In the genomic region with DNA sequence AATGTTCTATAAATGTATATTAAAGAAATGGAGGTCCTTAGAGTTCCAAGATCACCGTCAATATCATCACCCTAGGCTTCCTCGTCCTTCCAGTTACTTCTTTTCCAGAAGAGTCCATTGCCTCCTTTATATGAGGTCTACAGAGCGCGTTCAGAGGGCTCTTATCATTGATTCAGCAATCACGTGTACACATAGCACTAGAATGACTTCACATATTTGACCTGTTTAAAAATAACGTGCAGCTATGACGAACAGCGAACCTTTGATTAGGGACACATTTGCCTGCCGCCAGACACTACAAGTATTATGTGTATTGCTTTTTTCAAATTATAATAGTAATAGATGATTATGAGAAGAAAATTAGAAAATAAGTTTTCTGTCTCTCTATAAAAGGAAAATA, we compare ENCODE assay signal across 20 cellular contexts. TPM values are rescaled to one million over a fixed set of nuclear protein-coding genes. Genes with fewer than 3 reads are reported as not detected.
DNase-seq lines count a peak whose midpoint lies in the region; ATAC-seq, FAIRE-seq and TF ChIP-seq lines count a peak whose summit lies in the region.
"Had no signal": no experiment of that assay in that cellular context is flagged by ENCODE, and none has a peak within 500 bp of the region (broad histone marks: within the 10 kb centered on the region; RNA-seq: fewer than 3 reads in every experiment).

No MANE protein-coding gene starts in this region.

- peaks cover 19% of the 10 kb centered on the region for H3K79me1 ChIP-seq in H1 (ENCODE audit: low read depth, low read length)

- H3K4me1 ChIP-seq in Karpas-422 (ENCODE audit: low read length) (no peaks in the 10 kb centered on the region), H1 (replicated peaks in 1 of 4; ENCODE audit: control insufficient read depth in 3 of 4, insufficient read depth in 4 of 4, low read length in 3 of 4) (peaks cover 14 to 36% (median 25%) of the 10 kb centered on the region in 4 experiments), hepatocyte (ENCODE audit: insufficient read depth) (peaks cover 45% of the 10 kb centered on the region), small intestine (ENCODE audit: control insufficient read depth in 2 of 2, insufficient read depth in 1 of 2, low read depth in 1 of 2, low read length in 1 of 2) (peaks cover 0 to 6% of the 10 kb centered on the region in 2 donors)

- H2AFZ ChIP-seq in Karpas-422 (ENCODE audit: low read length) (no peak overlapping the region), H1 (ENCODE audit: low read length) (no peak overlapping the region), hepatocyte (no peak overlapping the region)

- TF ChIP-seq RAD21 in H1 (IDR thresholded peaks at IDR 0.05 in 1 of 2, conservative IDR thresholded peaks at IDR 0.05 in 1 of 2; ENCODE audit: low read depth in 2 of 2, low read length in 2 of 2): no peak

- H3K9me3 ChIP-seq in Karpas-422 (ENCODE audit: low read length) (no peaks in the 10 kb centered on the region), H1 (ENCODE audit: insufficient read depth in 2 of 2, low read depth in 1 of 2, low read length in 1 of 2) (no peaks in the 10 kb centered on the region), hepatocyte (ENCODE audit: low read depth) (no peaks in the 10 kb centered on the region), small intestine (ENCODE audit: control insufficient read depth, low read depth) (no peaks in the 10 kb centered on the region)

- H3K27ac Mint-ChIP-seq in activated naive CD4-positive, alpha-beta T cell treated with anti-CD3 and anti-CD28 coated beads for 36 hours: no peak overlapping the region
- H3K27ac Mint-ChIP-seq: activated naive CD8-positive, alpha-beta T cell; T-helper 2 cell treated with Interferon-gamma antibody and Interleukin-4, amounts not matched to agents 5 μg/mL and 100 μg/mL, for 36 hours had no signal

- H3K4me3 Mint-ChIP-seq in activated naive CD4-positive, alpha-beta T cell treated with anti-CD3 and anti-CD28 coated beads for 36 hours: no peak overlapping the region
- H3K4me3 Mint-ChIP-seq: activated naive CD8-positive, alpha-beta T cell; central memory CD8-positive, alpha-beta T cell; T-helper 2 cell treated with Interferon-gamma antibody and Interleukin-4, amounts not matched to agents 5 μg/mL and 100 μg/mL, for 36 hours had no signal

- H3K9ac ChIP-seq in Karpas-422 (ENCODE audit: low read length) (no peak overlapping the region), H1 (replicated peaks in 1 of 4; ENCODE audit: extremely low read depth in 1 of 4, low read depth in 3 of 4, low read length in 3 of 4) (no peak overlapping the region)
- H3K9ac ChIP-seq: BLaER1 treated with 17β-estradiol and CSF1 and Interleukin-3, amounts not matched to agents 10 nM and 100 nM had no signal

- no peak overlapping the region for H2BK15ac ChIP-seq in H1 (ENCODE audit: low read length)

- peaks cover 69% of the 10 kb centered on the region for H3K4me1 Mint-ChIP-seq in activated naive CD4-positive, alpha-beta T cell treated with anti-CD3 and anti-CD28 coated beads for 36 hours (ENCODE audit: low read depth)
- H3K4me1 Mint-ChIP-seq: central memory CD8-positive, alpha-beta T cell had no signal

- peak overlapping the region; percentile 10; the same call in 1 of the 2 replicates for H2AK5ac ChIP-seq in H1 (ENCODE audit: low read depth, low read length)

- WGBS in H1 (ENCODE audit: extremely low coverage in 1 of 2, insufficient coverage in 1 of 2, insufficient read length in 1 of 2, insufficient replicate concordance in 2 of 2, low coverage in 1 of 2, low lambda C conversion rate in 2 of 2, missing lambda C conversion rate in 1 of 2), 2 experiments: 87% methylated on average over 9 of the region's 9 CpGs; no CpG with 5 or more reads in 1 of the 2 experiments
- 63% methylated on average over 9 of the region's 9 CpGs for WGBS in hepatocyte (ENCODE audit: low lambda C conversion rate, missing lambda C conversion rate)
- 22 to 52% (median 38%) methylated on average over 9 of the region's 9 CpGs for WGBS in small intestine, 3 donors

- POLR2A ChIA-PET in H1 (lab: Charles Lee; ENCODE audit: partially characterized antibody): interaction anchor here (1.0 kb wide), 1 partner anchor 83 kb away, joined by 3 read pairs; no protein-coding TSS in a partner anchor

- ATAC-seq in GM18511 (IDR thresholded peaks at IDR 0.05; ENCODE audit: unreplicated experiment): no peak
- ATAC-seq: activated CD4-positive, CD25-positive, alpha-beta regulatory T cell treated with anti-CD3 and anti-CD28 coated beads, Interleukin-2, amount 50 U/mL, for 24 hours; PC-3 had no signal

- H3K4ac ChIP-seq in H1 (replicated peaks; ENCODE audit: insufficient read length, low read depth, low read length): no peak overlapping the region

- H3K27ac ChIP-seq in Karpas-422 (ENCODE audit: low read length) (no peak overlapping the region), H1 (ENCODE audit: low read depth, low read length) (0 out of 2 replicates have a peak overlapping the region, but pooled peaks have one; percentile 1), hepatocyte (peak overlapping the region; percentile 45), small intestine (ENCODE audit: low read depth in 1 of 2, low read length in 1 of 2) (no peak overlapping the region)
- H3K27ac ChIP-seq: BLaER1 treated with 17β-estradiol and CSF1 and Interleukin-3, amounts not matched to agents 10 nM and 100 nM had no signal

- H3K36me3 Mint-ChIP-seq in activated naive CD4-positive, alpha-beta T cell treated with anti-CD3 and anti-CD28 coated beads for 36 hours (ENCODE audit: low read depth): peaks cover 1% of the 10 kb centered on the region

- H3K14ac ChIP-seq in H1 (ENCODE audit: insufficient read length): no peak overlapping the region

- no peak overlapping the region for H3K4me3 ChIP-seq in Karpas-422 (ENCODE audit: low read length)
- no peak overlapping the region for H3K4me3 ChIP-seq in H1 (ENCODE audit: extremely low read depth in 1 of 4, insufficient read depth in 2 of 4, low read depth in 3 of 4, low read length in 4 of 4)
- H3K4me3 ChIP-seq in hepatocyte: no peak overlapping the region
- H3K4me3 ChIP-seq in small intestine (ENCODE audit: low read depth in 1 of 2, low read length in 2 of 2): no peak overlapping the region
- H3K4me3 ChIP-seq: BLaER1 treated with 17β-estradiol and CSF1 and Interleukin-3, amounts not matched to agents 10 nM and 100 nM had no signal

- H3K9me3 Mint-ChIP-seq in activated naive CD4-positive, alpha-beta T cell treated with anti-CD3 and anti-CD28 coated beads for 36 hours: no peaks in the 10 kb centered on the region
- H3K9me3 Mint-ChIP-seq: central memory CD8-positive, alpha-beta T cell; T-helper 2 cell treated with Interferon-gamma antibody and Interleukin-4, amounts not matched to agents 5 μg/mL and 100 μg/mL, for 36 hours had no signal

- no peak overlapping the region for H4K5ac ChIP-seq in H1 (ENCODE audit: insufficient read length, low read depth, low read length)

- H3K27me3 Mint-ChIP-seq in activated naive CD4-positive, alpha-beta T cell treated with anti-CD3 and anti-CD28 coated beads for 36 hours (ENCODE audit: low read depth): no peaks in the 10 kb centered on the region
- H3K27me3 Mint-ChIP-seq: activated naive CD8-positive, alpha-beta T cell had no signal

- H2BK12ac ChIP-seq in H1 (ENCODE audit: low read depth, low read length): peak overlapping the region; percentile 60; the same call in 1 of the 2 replicates

- DNase-seq in Karpas-422 (peak; percentile 21), H1 (ENCODE audit: low read depth in 1 of 2, low spot score in 2 of 2) (no peak), hepatocyte (ENCODE audit: low spot score) (peak; percentile 47), small intestine (peak; percentile 81), activated gamma-delta T cell treated with Interleukin-2 at 50 U/mL for 16 hours (no peak), HPDE6-E6E7 (ENCODE audit: extremely low spot score) (no peak)
- DNase-seq in activated naive CD4-positive, alpha-beta T cell treated with anti-CD3 and anti-CD28 coated beads for 36 hours: no peak
- DNase-seq: effector CD4-positive, alpha-beta T cell; GOT3; NCI-H1436 treated with DMSO at 0.1 percent for 48 hours; PC-3; stimulated activated CD4-positive, alpha-beta T cell treated with anti-CD3 and anti-CD28 coated beads, Interleukin-1b, Interleukin-23, amount 100 ng/mL, for 48 hours; stimulated activated naive CD4-positive, alpha-beta T cell treated with Interleukin-2 at 50 U/mL for 16 hours had no signal

- H3K23me2 ChIP-seq in H1 (ENCODE audit: low read depth, low read length): no peaks in the 10 kb centered on the region

- H3K23ac ChIP-seq in H1 (ENCODE audit: insufficient read length): no peak overlapping the region

- TF ChIP-seq CTCF in H1 (IDR thresholded peaks at IDR 0.05; ENCODE audit: control extremely low read depth in 1 of 3, insufficient read depth in 1 of 3, low read depth in 1 of 3, low read length in 3 of 3): no peak
- TF ChIP-seq CTCF in hepatocyte (IDR thresholded peaks at IDR 0.05; ENCODE audit: poor library complexity): no peak

- H3K4me2 ChIP-seq in Karpas-422 (ENCODE audit: low read depth, low read length, poor library complexity, severe bottlenecking) (no peak overlapping the region), H1 (ENCODE audit: insufficient read depth in 1 of 2, low read depth in 2 of 2, low read length in 2 of 2) (peak overlapping the region in 1 of 2 experiments; percentile 27; a peak in 1 of 4 replicates), hepatocyte (peak overlapping the region; percentile 18)
- H3K4me2 ChIP-seq: BLaER1 treated with 17β-estradiol and CSF1 and Interleukin-3, amounts not matched to agents 10 nM and 100 nM had no signal

- no peak overlapping the region for H4K8ac ChIP-seq in H1 (ENCODE audit: extremely low read depth, insufficient read depth, low read length)

- TF ChIP-seq EP300 in H1 (IDR thresholded peaks at IDR 0.05; ENCODE audit: borderline replicate concordance in 1 of 2, low read depth in 2 of 2, low read length in 2 of 2): no peak

- H2BK120ac ChIP-seq in H1 (replicated peaks; ENCODE audit: low read depth, low read length): no peak overlapping the region

- no peak overlapping the region for H3K18ac ChIP-seq in H1 (ENCODE audit: extremely low read depth, low read length)

- no peak overlapping the region for H3K56ac ChIP-seq in H1 (replicated peaks; ENCODE audit: insufficient read length, low read depth, low read length)

- H2BK20ac ChIP-seq in H1 (ENCODE audit: low read length): no peak overlapping the region

- H3K9me2 ChIP-seq in Karpas-422 (replicated peaks; ENCODE audit: insufficient read depth, low read length): no peaks in the 10 kb centered on the region
- no peaks in the 10 kb centered on the region for H3K9me2 ChIP-seq in hepatocyte (replicated peaks; ENCODE audit: insufficient read depth)

- no peak for TF ChIP-seq POLR2A in H1 (IDR thresholded peaks at IDR 0.05; ENCODE audit: control extremely low read depth in 1 of 2, low read depth in 2 of 2, low read length in 2 of 2)

- H4K91ac ChIP-seq in H1 (replicated peaks; ENCODE audit: insufficient read length, low read length): no peak overlapping the region

- H3K36me3 ChIP-seq in Karpas-422 (ENCODE audit: insufficient read depth, low read length): no peaks in the 10 kb centered on the region
- no peaks in the 10 kb centered on the region; a peak in 1 of 8 replicates for H3K36me3 ChIP-seq in H1 (ENCODE audit: control insufficient read depth in 2 of 4, insufficient read depth in 4 of 4, low read length in 3 of 4)
- H3K36me3 ChIP-seq in hepatocyte (replicated peaks; ENCODE audit: insufficient read depth, low read depth): no peaks in the 10 kb centered on the region
- no peaks in the 10 kb centered on the region for H3K36me3 ChIP-seq in small intestine (ENCODE audit: control insufficient read depth in 2 of 2, insufficient read depth in 2 of 2, low read length in 2 of 2)

- no peak for FAIRE-seq in H1 (lab: Jason Lieb, UNC)
- no peak for FAIRE-seq in small intestine (lab: Jason Lieb, UNC)
- FAIRE-seq: GM18507 had no signal

- intact Hi-C loops in activated naive CD4-positive, alpha-beta T cell treated with anti-CD3 and anti-CD28 coated beads for 36 hours (cut with micrococcal nuclease): no loop called here

- H3K27me3 ChIP-seq in Karpas-422 (ENCODE audit: low read length) (no peaks in the 10 kb centered on the region), H1 (replicated peaks in 1 of 4; ENCODE audit: control insufficient read depth in 3 of 4, extremely low read depth in 1 of 4, insufficient read depth in 3 of 4, low read length in 3 of 4) (no peaks in the 10 kb centered on the region), hepatocyte (no peaks in the 10 kb centered on the region), small intestine (ENCODE audit: control insufficient read depth in 2 of 2, insufficient read depth in 2 of 2, low read length in 2 of 2) (no peaks in the 10 kb centered on the region)
- H3K27me3 ChIP-seq: BLaER1 treated with 17β-estradiol and CSF1 and Interleukin-3, amounts not matched to agents 10 nM and 100 nM had no signal

- H3K79me2 ChIP-seq in Karpas-422 (ENCODE audit: low read length) (no peaks in the 10 kb centered on the region), H1 (ENCODE audit: control insufficient read depth in 1 of 2, insufficient read depth in 2 of 2, low read length in 2 of 2) (peaks cover 48 to 100% of the 10 kb centered on the region in 2 experiments), hepatocyte (peaks cover 94% of the 10 kb centered on the region)

- no peak overlapping the region for H2BK5ac ChIP-seq in H1 (ENCODE audit: low read depth, low read length)

- CTCF ChIA-PET in H1 (lab: Charles Lee; ENCODE audit: partially characterized antibody): interaction anchor here (0.7 to 3.0 kb wide), 7 partner anchors 14 to 105 kb away, joined by 4 to 13 read pairs (median 7); no protein-coding TSS in a partner anchor
- CTCF ChIA-PET in activated naive CD4-positive, alpha-beta T cell treated with anti-CD3 and anti-CD28 coated beads for 36 hours (lab: Charles Lee): no interaction called here

- no peaks in the 10 kb centered on the region for H4K20me1 ChIP-seq in Karpas-422 (ENCODE audit: insufficient read depth, low read depth, low read length)
- peaks cover 9 to 15% of the 10 kb centered on the region in 2 experiments for H4K20me1 ChIP-seq in H1 (replicated peaks in 1 of 2; ENCODE audit: control insufficient read depth in 1 of 2, insufficient read depth in 2 of 2, low read length in 2 of 2)
- H4K20me1 ChIP-seq in hepatocyte (ENCODE audit: insufficient read depth, poor library complexity, severe bottlenecking): peaks cover 18% of the 10 kb centered on the region

RNA-seq across cellular contexts. Expression of gene IGF1R, which starts 26.0 kb away (rescaled TPM):
- 0.56 and 5.4 TPM in 2 replicates for total RNA-seq in Karpas-422 (2014; rRNA removed; shearing (Covaris generic); ENCODE audit: low replicate concordance)
- total RNA-seq in H1 (2021; fragmentation: NEBNext Ultra II Directional; extraction: Animal tissue kit (Norgen Biotek cat#: 25700)): 106 and 109 TPM in 2 replicates
- polyA plus RNA-seq in H1 (2011; rRNA removed) (32.9 and 59.5 TPM in 2 replicates), hepatocyte (10.8 and 14.4 TPM in 2 replicates), small intestine (1 to 10 TPM in 2 of 3 donors, under 1 TPM in 1; 0.54 to 6.5 (median 1.1) TPM)
- polyA plus RNA-seq in H1 (2011; cell fraction: cytosol; rRNA removed): 36.8 TPM
- polyA plus RNA-seq in H1 (2011; cell fraction: nucleus; rRNA removed): 169 TPM
- 28.6 to 37.3 TPM (median 31.8 TPM) in 4 replicates for polyA plus RNA-seq in H1 (2012, experiment 1 of 2)
- 4.8 TPM for polyA plus RNA-seq in H1 (2012, experiment 2 of 2)
- 66.7 TPM for polyA plus RNA-seq in H1 (2013, experiment 1 of 2)
- polyA plus RNA-seq in H1 (2013, experiment 2 of 2): 60.3 TPM
- polyA minus RNA-seq in H1 (2011; rRNA and poly(A)+ RNA removed): 125 and 145 TPM in 2 replicates
- 186 TPM for polyA minus RNA-seq in H1 (2011; cell fraction: cytosol; rRNA and poly(A)+ RNA removed)
- polyA minus RNA-seq in H1 (2011; cell fraction: nucleus; rRNA and poly(A)+ RNA removed): 203 TPM
- 21.7 and 42.9 TPM in 2 replicates for total RNA-seq in hepatocyte
- total RNA-seq in activated naive CD4-positive, alpha-beta T cell treated with anti-CD3 and anti-CD28 coated beads for 36 hours: 10 to 100 TPM; 25.6 to 26.6 TPM

Comparison
In these comparisons a context has a peak if more than half of its experiments do, and no peak if none do; other contexts are left out.
1. DNase-seq: peak in Karpas-422 (single experiment), hepatocyte (single experiment) and small intestine (single experiment); none in H1 (0 of 2), activated gamma-delta T cell treated with Interleukin-2 at 50 U/mL for 16 hours (single experiment), HPDE6-E6E7 (single experiment) and activated naive CD4-positive, alpha-beta T cell treated with anti-CD3 and anti-CD28 coated beads for 36 hours (single experiment).
2. H3K27ac ChIP-seq: peak in H1 (single experiment) and hepatocyte (single experiment); none in Karpas-422 (single experiment) and small intestine (0 of 2).